In the genomic region with DNA sequence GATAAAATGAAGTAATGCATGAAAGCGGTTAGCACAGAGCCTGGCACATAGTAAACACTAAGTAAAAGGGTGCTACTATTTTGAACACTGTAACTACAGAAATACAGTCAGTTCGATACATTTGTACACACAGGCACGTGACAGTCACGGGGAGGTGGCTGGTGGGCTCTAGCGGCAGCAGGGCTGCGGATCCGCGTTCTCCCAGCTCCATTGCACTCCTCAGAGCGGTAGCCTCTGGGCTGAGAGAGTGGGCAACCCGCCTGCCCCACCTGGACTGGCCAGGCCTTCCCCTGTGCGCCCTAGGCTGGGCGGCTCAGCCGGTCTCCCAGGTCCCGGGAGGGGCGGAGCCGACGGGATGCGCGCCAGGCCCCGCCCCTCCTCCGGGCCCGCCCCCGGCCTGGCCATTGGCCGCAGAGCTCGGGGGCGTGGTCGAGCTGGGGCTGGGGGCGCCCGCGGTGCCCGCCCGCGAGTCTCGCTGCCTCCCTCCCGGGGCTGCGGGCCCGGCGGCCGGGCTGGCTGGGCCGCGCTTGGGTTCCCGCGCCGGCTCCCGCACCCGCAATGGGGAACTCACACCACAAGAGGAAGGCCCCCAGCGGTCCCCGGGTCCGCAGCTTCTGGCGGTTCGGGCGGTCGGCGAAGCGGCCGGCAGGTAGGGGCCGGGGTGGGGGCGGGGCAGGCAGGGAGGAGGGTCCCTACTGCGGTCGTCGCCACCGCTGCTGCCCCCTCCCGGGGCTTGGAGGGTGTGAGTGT, we compare ENCODE assay signal across 8 cellular contexts. TPM values are rescaled to one million over a fixed set of nuclear protein-coding genes. Genes with fewer than 3 reads are reported as not detected.
DNase-seq lines count a peak whose midpoint lies in the region; TF ChIP-seq lines count a peak whose summit lies in the region.

No MANE protein-coding gene starts in this region.

- H3K9ac ChIP-seq in adipocyte (ENCODE audit: low read length), result peak overlapping the region; percentile 71

- peak overlapping the region; percentile 94 for H3K4me3 Mint-ChIP-seq in progenitor cell of endocrine pancreas (ENCODE audit: low read depth)

- H3K4me1 ChIP-seq in adipocyte (ENCODE audit: control insufficient read depth, insufficient read depth, low read length), result peaks cover 9% of the 10 kb centered on the region
- peaks cover 25% of the 10 kb centered on the region for H3K4me1 ChIP-seq in left ventricle myocardium inferior
- peaks cover 0 to 6% of the 10 kb centered on the region in 2 donors for H3K4me1 ChIP-seq in uterus

- peak in 1 of 2 donors; percentile 63 for TF ChIP-seq POLR2A in uterus (IDR thresholded peaks at IDR 0.05)

- H3K27ac Mint-ChIP-seq in progenitor cell of endocrine pancreas, result peak overlapping the region; percentile 96

- no peaks in the 10 kb centered on the region for H3K9me3 Mint-ChIP-seq in progenitor cell of endocrine pancreas (ENCODE audit: low read depth)

- TF ChIP-seq CTCF in left ventricle myocardium inferior (IDR thresholded peaks at IDR 0.05; ENCODE audit: borderline replicate concordance) (no peak), progenitor cell of endocrine pancreas (IDR thresholded peaks at IDR 0.05; ENCODE audit: unreplicated experiment) (peak; percentile 36), uterus (IDR thresholded peaks at IDR 0.05) (no peak)

- H3K27ac ChIP-seq in left ventricle myocardium inferior (replicated peaks) (no peak overlapping the region), uterus (peak overlapping the region; percentile 49 to 74)

- H3K9me3 ChIP-seq in adipocyte (ENCODE audit: control insufficient read depth, low read length) (no peaks in the 10 kb centered on the region), left ventricle myocardium inferior (replicated peaks) (no peaks in the 10 kb centered on the region), uterus (no peaks in the 10 kb centered on the region)

- no peaks in the 10 kb centered on the region for H3K27me3 Mint-ChIP-seq in progenitor cell of endocrine pancreas

- H3K36me3 ChIP-seq in adipocyte (ENCODE audit: control insufficient read depth, insufficient read depth, low read length, severe bottlenecking) (no peaks in the 10 kb centered on the region), left ventricle myocardium inferior (no peaks in the 10 kb centered on the region), uterus (no peaks in the 10 kb centered on the region)

- H3K4me1 Mint-ChIP-seq in progenitor cell of endocrine pancreas (ENCODE audit: low read depth), result peaks cover 37% of the 10 kb centered on the region

- H3K27me3 ChIP-seq in adipocyte (replicated peaks; ENCODE audit: control insufficient read depth, insufficient read depth, low read length) (no peaks in the 10 kb centered on the region), left ventricle myocardium inferior (ENCODE audit: low read depth) (no peaks in the 10 kb centered on the region), uterus (no peaks in the 10 kb centered on the region)

- intact Hi-C loops in left ventricle myocardium inferior (cut with micrococcal nuclease), result no loop called here
- intact Hi-C loops in uterus (cut with DNase I; ENCODE audit: low total_unique reads), result no loop called here

- peak; percentile 77 for DNase-seq in NCI-H1436 (lab: John Stamatoyannopoulos, UW)
- no peak for DNase-seq in NCI-H1436 treated with DMSO at 0.1 percent for 48 hours (lab: John Stamatoyannopoulos, UW)
- DNase-seq in Jurkat, Clone E6-1 (ENCODE audit: low read depth, low spot score), result no peak
- DNase-seq in T follicular helper cell (ENCODE audit: low read depth), result peak; percentile 60
- DNase-seq in adipocyte (ENCODE audit: low read depth), result peak; percentile 90
- peak; percentile 64 for DNase-seq in left ventricle myocardium inferior
- DNase-seq in progenitor cell of endocrine pancreas (ENCODE audit: low spot score, unreplicated experiment), result peak; percentile 84
- peak; percentile 58 to 68 for DNase-seq in uterus

- H3K36me3 Mint-ChIP-seq in progenitor cell of endocrine pancreas (ENCODE audit: insufficient read depth), result no peaks in the 10 kb centered on the region

- peak overlapping the region; percentile 61 for H3K4me3 ChIP-seq in Jurkat, Clone E6-1 (ENCODE audit: low read length)
- H3K4me3 ChIP-seq in adipocyte (ENCODE audit: low read length) (peak overlapping the region; percentile 87), left ventricle myocardium inferior (peak overlapping the region; percentile 75), uterus (peak overlapping the region; percentile 49 to 66)

RNA-seq across cellular contexts. Expression of gene SYNC, which starts 51.1 kb away (rescaled TPM):
- polyA plus RNA-seq in Jurkat, Clone E6-1 (2012; ENCODE audit: insufficient read depth, insufficient read length), result not detected
- total RNA-seq in left ventricle myocardium inferior (16.2 TPM), progenitor cell of endocrine pancreas (0.40 TPM in 1 of 2 replicates, not detected in the other), uterus (10 to 100 TPM in 3 of 4 donors, 1 to 10 TPM in 1; 4.7 to 61.0 (median 18.1) TPM)

Comparison
In these comparisons a context has a peak if more than half of its experiments do, and no peak if none do; other contexts are left out.
1. DNase-seq: peak in NCI-H1436 (single experiment), T follicular helper cell (single experiment), adipocyte (single experiment), left ventricle myocardium inferior (single experiment), progenitor cell of endocrine pancreas (single experiment) and uterus (2 of 2); none in NCI-H1436 treated with DMSO at 0.1 percent for 48 hours (single experiment) and Jurkat, Clone E6-1 (single experiment).
2. Peak in every context shown above with its lines, with median percentiles within 50 percentile points of each other: H3K4me3 ChIP-seq.